8 cellular contexts compared by ENCODE assay signal in the genomic region with DNA sequence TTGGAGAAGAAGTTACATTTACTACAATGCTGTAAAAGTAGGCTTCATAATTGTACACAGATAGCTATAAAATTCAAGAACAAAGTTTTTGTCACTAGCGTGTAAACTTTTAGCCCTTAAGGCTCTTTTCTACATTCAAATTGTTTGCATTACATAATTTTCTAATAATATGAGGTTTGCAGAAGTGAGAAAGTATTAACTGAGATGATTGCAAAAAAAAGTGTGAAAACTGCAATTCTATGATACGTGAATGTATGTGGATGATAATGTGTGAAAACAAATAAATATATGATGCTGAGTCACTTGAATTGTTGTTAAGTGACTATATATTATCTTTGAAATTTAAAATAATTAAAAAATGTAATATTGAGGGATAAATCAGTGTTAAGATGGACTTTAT.
"Had no signal": no experiment of that assay in that cellular context is flagged by ENCODE, and none has a peak within 500 bp of the region (broad histone marks: within the 10 kb centered on the region; RNA-seq: fewer than 3 reads in every experiment).

No MANE protein-coding gene starts in this region.

- H3K27ac Mint-ChIP-seq: H9, IgD-negative memory B cell had no signal

- FAIRE-seq: HepG2 had no signal

- H3K4me3 Mint-ChIP-seq: H9, IgD-negative memory B cell had no signal

- DNase-seq: GM23248, GOT3, H9, HCEC 1CT, Karpas-422, KBM-7 had no signal

- H3K9me3 Mint-ChIP-seq: H9 had no signal

- H3K27me3 Mint-ChIP-seq: IgD-negative memory B cell had no signal

- H3K4me1 Mint-ChIP-seq: IgD-negative memory B cell had no signal

- ATAC-seq: HepG2 had no signal
